In genomic region chr6:139386404-139386803, GRCh38 we compare ENCODE assay signal across 2 cellular contexts.
TF ChIP-seq lines count a peak whose summit lies in the region.

No MANE protein-coding gene starts in this region.

TF ChIP-seq in IMR-90, 13 proteins besides CTCF, POLR2A, EP300 and RAD21:
- no peak for TF ChIP-seq CHD1 (IDR thresholded peaks at IDR 0.05; ENCODE audit: low read depth, low read length)
- TF ChIP-seq, protein P1, sequence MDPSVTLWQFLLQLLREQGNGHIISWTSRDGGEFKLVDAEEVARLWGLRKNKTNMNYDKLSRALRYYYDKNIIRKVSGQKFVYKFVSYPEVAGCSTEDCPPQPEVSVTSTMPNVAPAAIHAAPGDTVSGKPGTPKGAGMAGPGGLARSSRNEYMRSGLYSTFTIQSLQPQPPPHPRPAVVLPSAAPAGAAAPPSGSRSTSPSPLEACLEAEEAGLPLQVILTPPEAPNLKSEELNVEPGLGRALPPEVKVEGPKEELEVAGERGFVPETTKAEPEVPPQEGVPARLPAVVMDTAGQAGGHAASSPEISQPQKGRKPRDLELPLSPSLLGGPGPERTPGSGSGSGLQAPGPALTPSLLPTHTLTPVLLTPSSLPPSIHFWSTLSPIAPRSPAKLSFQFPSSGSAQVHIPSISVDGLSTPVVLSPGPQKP (IDR thresholded peaks at IDR 0.05; ENCODE audit: borderline replicate concordance, low read depth, low read length) = no peak

TF ChIP-seq in K562, 482 proteins besides CTCF, POLR2A, EP300 and RAD21:
- TF ChIP-seq ZBTB11 (CRISPR knock-in tag; IDR thresholded peaks at IDR 0.05) (no peak), PHF21A (IDR thresholded peaks at IDR 0.05; ENCODE audit: borderline replicate concordance, low read depth) (no peak), CREB5 (CRISPR knock-in tag; IDR thresholded peaks at IDR 0.05) (no peak), CTBP1 (IDR thresholded peaks at IDR 0.05; ENCODE audit: borderline replicate concordance) (peak; percentile 67; the same call in 1 of the 2 replicates), RCOR1 (IDR thresholded peaks at IDR 0.05; ENCODE audit: borderline replicate concordance in 1 of 2, low read depth in 2 of 2, low read length in 2 of 2) (peak in 1 of 2 experiments; percentile 66; a peak in 1 of 4 replicates)
- TF ChIP-seq, protein P2, sequence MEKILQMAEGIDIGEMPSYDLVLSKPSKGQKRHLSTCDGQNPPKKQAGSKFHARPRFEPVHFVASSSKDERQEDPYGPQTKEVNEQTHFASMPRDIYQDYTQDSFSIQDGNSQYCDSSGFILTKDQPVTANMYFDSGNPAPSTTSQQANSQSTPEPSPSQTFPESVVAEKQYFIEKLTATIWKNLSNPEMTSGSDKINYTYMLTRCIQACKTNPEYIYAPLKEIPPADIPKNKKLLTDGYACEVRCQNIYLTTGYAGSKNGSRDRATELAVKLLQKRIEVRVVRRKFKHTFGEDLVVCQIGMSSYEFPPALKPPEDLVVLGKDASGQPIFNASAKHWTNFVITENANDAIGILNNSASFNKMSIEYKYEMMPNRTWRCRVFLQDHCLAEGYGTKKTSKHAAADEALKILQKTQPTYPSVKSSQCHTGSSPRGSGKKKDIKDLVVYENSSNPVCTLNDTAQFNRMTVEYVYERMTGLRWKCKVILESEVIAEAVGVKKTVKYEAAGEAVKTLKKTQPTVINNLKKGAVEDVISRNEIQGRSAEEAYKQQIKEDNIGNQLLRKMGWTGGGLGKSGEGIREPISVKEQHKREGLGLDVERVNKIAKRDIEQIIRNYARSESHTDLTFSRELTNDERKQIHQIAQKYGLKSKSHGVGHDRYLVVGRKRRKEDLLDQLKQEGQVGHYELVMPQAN (IDR thresholded peaks at IDR 0.05; ENCODE audit: borderline replicate concordance) = no peak
- TF ChIP-seq, protein P3, sequence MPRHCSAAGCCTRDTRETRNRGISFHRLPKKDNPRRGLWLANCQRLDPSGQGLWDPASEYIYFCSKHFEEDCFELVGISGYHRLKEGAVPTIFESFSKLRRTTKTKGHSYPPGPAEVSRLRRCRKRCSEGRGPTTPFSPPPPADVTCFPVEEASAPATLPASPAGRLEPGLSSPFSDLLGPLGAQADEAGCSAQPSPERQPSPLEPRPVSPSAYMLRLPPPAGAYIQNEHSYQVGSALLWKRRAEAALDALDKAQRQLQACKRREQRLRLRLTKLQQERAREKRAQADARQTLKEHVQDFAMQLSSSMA (CRISPR knock-in tag; IDR thresholded peaks at IDR 0.05) = no peak
TF ChIP-seq in K562: peak in this region for 2.
